Comparison of ENCODE assay signal across 19 cellular contexts in genomic region chr2:222670191-222671038, GRCh38. TPM values are rescaled to one million over a fixed set of nuclear protein-coding genes. Genes with fewer than 3 reads are reported as not detected.
DNase-seq lines count a peak whose midpoint lies in the region; ATAC-seq and TF ChIP-seq lines count a peak whose summit lies in the region.
"Had no signal": no experiment of that assay in that cellular context is flagged by ENCODE, and none has a peak within 500 bp of the region (broad histone marks: within the 10 kb centered on the region; RNA-seq: fewer than 3 reads in every experiment).

No MANE protein-coding gene starts in this region.

- H3K4me1 ChIP-seq in right atrium auricular region = peaks cover 0 to 13% of the 10 kb centered on the region in 2 donors
- no peaks in the 10 kb centered on the region for H3K4me1 ChIP-seq in GM23248 (ENCODE audit: insufficient read depth)
- H3K4me1 ChIP-seq: HAP-1 had no signal

- no peaks in the 10 kb centered on the region for H4K20me1 ChIP-seq in GM23248 (ENCODE audit: insufficient read depth)

- no peaks in the 10 kb centered on the region for H3F3A ChIP-seq in GM23248 (ENCODE audit: insufficient read depth)

- no peaks in the 10 kb centered on the region for H3K27me3 ChIP-seq in right atrium auricular region
- peaks cover 9% of the 10 kb centered on the region; the same call in 1 of the 2 replicates for H3K27me3 ChIP-seq in GM23248 (replicated peaks; ENCODE audit: insufficient read depth)

- H3K36me3 ChIP-seq in right atrium auricular region (no peaks in the 10 kb centered on the region), GM23248 (ENCODE audit: low read depth) (no peaks in the 10 kb centered on the region)
- H3K36me3 ChIP-seq: HAP-1, prostate gland had no signal

- no peaks in the 10 kb centered on the region for H3K9me2 ChIP-seq in GM23248 (ENCODE audit: insufficient read depth)

- H3K36me3 Mint-ChIP-seq in activated naive CD8-positive, alpha-beta T cell = peaks cover 2% of the 10 kb centered on the region
- H3K36me3 Mint-ChIP-seq in activated naive CD8-positive, alpha-beta T cell treated with anti-CD3 and anti-CD28 coated beads for 36 hours = no peaks in the 10 kb centered on the region
- H3K36me3 Mint-ChIP-seq in glutamatergic neuron (ENCODE audit: unreplicated experiment) (peaks cover 8% of the 10 kb centered on the region), nephron (ENCODE audit: low read depth) (no peaks in the 10 kb centered on the region), type B pancreatic cell (no peaks in the 10 kb centered on the region)
- H3K36me3 Mint-ChIP-seq: natural killer cell had no signal

- peaks cover 38% of the 10 kb centered on the region for H3K27me3 Mint-ChIP-seq in activated naive CD8-positive, alpha-beta T cell
- H3K27me3 Mint-ChIP-seq in activated naive CD8-positive, alpha-beta T cell treated with anti-CD3 and anti-CD28 coated beads for 36 hours = peaks cover 56% of the 10 kb centered on the region
- H3K27me3 Mint-ChIP-seq in glutamatergic neuron (ENCODE audit: unreplicated experiment) (no peaks in the 10 kb centered on the region), nephron (ENCODE audit: low read depth) (peaks cover 59% of the 10 kb centered on the region), type B pancreatic cell (peaks cover 59% of the 10 kb centered on the region)

- no peak overlapping the region for H3K9ac ChIP-seq in GM23248

- no peak overlapping the region for H3K27ac ChIP-seq in right atrium auricular region
- H3K27ac ChIP-seq in GM23248 = no peak overlapping the region
- H3K27ac ChIP-seq: epithelial cell of prostate, prostate gland had no signal

- no peak overlapping the region for H2AFZ ChIP-seq in GM23248

- TF ChIP-seq CTCF in glutamatergic neuron (IDR thresholded peaks at IDR 0.05; ENCODE audit: partially characterized antibody, unreplicated experiment) = no peak
- TF ChIP-seq CTCF in nephron (IDR thresholded peaks at IDR 0.05; ENCODE audit: unreplicated experiment in 3 of 3) = no peak
- no peak for TF ChIP-seq CTCF in type B pancreatic cell (conservative IDR thresholded peaks at IDR 0.05)
- no peak for TF ChIP-seq CTCF in right atrium auricular region (IDR thresholded peaks at IDR 0.05)
- TF ChIP-seq CTCF in omental fat pad (IDR thresholded peaks at IDR 0.05) = no peak

- no peak for DNase-seq in activated naive CD8-positive, alpha-beta T cell treated with anti-CD3 and anti-CD28 coated beads for 36 hours
- DNase-seq in glutamatergic neuron (no peak), type B pancreatic cell (ENCODE audit: extremely low spot score, unreplicated experiment) (no peak), right atrium auricular region (ENCODE audit: low spot score) (no peak), GM23248 (no peak), omental fat pad (ENCODE audit: low spot score) (no peak)
- DNase-seq: activated CD4-positive, alpha-beta T cell treated with anti-CD3 and anti-CD28 coated beads for 36 hours; activated naive CD4-positive, alpha-beta T cell treated with anti-CD3 and anti-CD28 coated beads for 36 hours; activated T-cell treated with anti-CD3 and anti-CD28 coated beads, Interleukin-2, amount 50 U/mL, for 4 hours; GDM1; natural killer cell; T-helper 1 cell had no signal

- H3K4me3 ChIP-seq in right atrium auricular region = no peak overlapping the region
- H3K4me3 ChIP-seq in GM23248 = no peak overlapping the region
- H3K4me3 ChIP-seq: HAP-1 had no signal

- WGBS in GM23248 (ENCODE audit: low coverage in 1 of 2, low lambda C conversion rate in 2 of 2, missing lambda C conversion rate in 2 of 2), 2 experiments = 79 to 81% methylated on average over 9 of the region's 9 CpGs

- no peak overlapping the region for H3K27ac Mint-ChIP-seq in activated naive CD8-positive, alpha-beta T cell
- H3K27ac Mint-ChIP-seq in activated naive CD8-positive, alpha-beta T cell treated with anti-CD3 and anti-CD28 coated beads for 36 hours = no peak overlapping the region
- H3K27ac Mint-ChIP-seq in glutamatergic neuron (ENCODE audit: unreplicated experiment) (no peak overlapping the region), nephron (no peak overlapping the region), type B pancreatic cell (peak overlapping the region; percentile 4)
- H3K27ac Mint-ChIP-seq: activated CD4-positive, alpha-beta T cell treated with anti-CD3 and anti-CD28 coated beads for 36 hours; activated naive CD4-positive, alpha-beta T cell treated with anti-CD3 and anti-CD28 coated beads for 36 hours; natural killer cell had no signal

- in situ Hi-C loops in GM23248 (cut with MboI) = no loop called here

- no peak overlapping the region for H3K4me2 ChIP-seq in GM23248 (ENCODE audit: unreplicated experiment)

- no peaks in the 10 kb centered on the region for H3K79me2 ChIP-seq in GM23248 (ENCODE audit: insufficient read depth)

- ATAC-seq in omental fat pad (ENCODE audit: low FRiP score) = no peak

- H3K9me3 ChIP-seq in right atrium auricular region (no peaks in the 10 kb centered on the region), GM23248 (ENCODE audit: low read depth) (no peaks in the 10 kb centered on the region)
- H3K9me3 ChIP-seq: HAP-1, prostate gland had no signal

- peaks cover 8% of the 10 kb centered on the region for H3K4me1 Mint-ChIP-seq in activated naive CD8-positive, alpha-beta T cell (ENCODE audit: low read depth)
- peaks cover 5% of the 10 kb centered on the region for H3K4me1 Mint-ChIP-seq in activated naive CD8-positive, alpha-beta T cell treated with anti-CD3 and anti-CD28 coated beads for 36 hours
- H3K4me1 Mint-ChIP-seq in glutamatergic neuron (ENCODE audit: low read depth, unreplicated experiment) (no peaks in the 10 kb centered on the region), nephron (no peaks in the 10 kb centered on the region), type B pancreatic cell (ENCODE audit: unreplicated experiment) (no peaks in the 10 kb centered on the region)
- H3K4me1 Mint-ChIP-seq: natural killer cell had no signal

- peak overlapping the region; percentile 14 for H3K4me3 Mint-ChIP-seq in activated naive CD8-positive, alpha-beta T cell
- no peak overlapping the region for H3K4me3 Mint-ChIP-seq in activated naive CD8-positive, alpha-beta T cell treated with anti-CD3 and anti-CD28 coated beads for 36 hours
- H3K4me3 Mint-ChIP-seq in glutamatergic neuron (ENCODE audit: unreplicated experiment) = peak overlapping the region; percentile 71
- H3K4me3 Mint-ChIP-seq in nephron = peak overlapping the region; percentile 1 to 53 (median 52)
- peak overlapping the region; percentile 73 for H3K4me3 Mint-ChIP-seq in type B pancreatic cell
- H3K4me3 Mint-ChIP-seq: activated CD4-positive, alpha-beta T cell treated with anti-CD3 and anti-CD28 coated beads for 36 hours; activated naive CD4-positive, alpha-beta T cell treated with anti-CD3 and anti-CD28 coated beads for 36 hours; activated T-cell treated with anti-CD3 and anti-CD28 coated beads, Interleukin-2, amount 50 U/mL, for 4 hours; natural killer cell had no signal

- H3K9me3 Mint-ChIP-seq in activated naive CD8-positive, alpha-beta T cell (ENCODE audit: low read depth) = no peaks in the 10 kb centered on the region
- H3K9me3 Mint-ChIP-seq in activated naive CD8-positive, alpha-beta T cell treated with anti-CD3 and anti-CD28 coated beads for 36 hours = no peaks in the 10 kb centered on the region
- H3K9me3 Mint-ChIP-seq in glutamatergic neuron (ENCODE audit: unreplicated experiment) (no peaks in the 10 kb centered on the region), nephron (no peaks in the 10 kb centered on the region), type B pancreatic cell (no peaks in the 10 kb centered on the region)
- H3K9me3 Mint-ChIP-seq: activated naive CD4-positive, alpha-beta T cell treated with anti-CD3 and anti-CD28 coated beads for 36 hours; activated T-cell treated with anti-CD3 and anti-CD28 coated beads, Interleukin-2, amount 50 U/mL, for 4 hours; natural killer cell had no signal

RNA-seq across cellular contexts. Expression of gene MOGAT1, which starts 1.0 kb away (rescaled TPM):
- total RNA-seq in activated naive CD8-positive, alpha-beta T cell treated with anti-CD3 and anti-CD28 coated beads for 36 hours = not detected
- total RNA-seq in glutamatergic neuron (ENCODE audit: unreplicated experiment) (not detected), type B pancreatic cell (ENCODE audit: low replicate concordance) (0.45 TPM in 1 of 2 replicates, not detected in the other), right atrium auricular region (not detected), omental fat pad (1 to 10 TPM in 1 of 4 donors, under 1 TPM in 1, not detected in 2; 0.95 to 2.4 TPM)
- not detected in 2 replicates for total RNA-seq in GM23248 (2014; rRNA removed; shearing (Covaris generic))
- not detected in 2 replicates for polyA plus RNA-seq in GM23248 (2016; fragmentation: Nextera tagmentation; extraction: Ambion mirVana)
- total RNA-seq: A172; activated CD4-positive, alpha-beta T cell treated with anti-CD3 and anti-CD28 coated beads for 36 hours; activated naive CD4-positive, alpha-beta T cell treated with anti-CD3 and anti-CD28 coated beads for 36 hours; activated T-cell treated with anti-CD3 and anti-CD28 coated beads, Interleukin-2, amount 50 U/mL, for 4 hours; natural killer cell; prostate gland; SK-MEL-5 had no signal

RNA-seq across cellular contexts. Expression of gene FARSB, which starts 14.5 kb away (rescaled TPM):
- 10 to 100 TPM; 68.3 to 68.6 TPM for total RNA-seq in activated naive CD8-positive, alpha-beta T cell treated with anti-CD3 and anti-CD28 coated beads for 36 hours
- total RNA-seq in glutamatergic neuron (ENCODE audit: unreplicated experiment) (18.8 TPM), type B pancreatic cell (ENCODE audit: low replicate concordance) (17.3 and 24.0 TPM in 2 replicates), right atrium auricular region (10 to 100 TPM; 11.3 to 13.7 TPM), omental fat pad (10 to 100 TPM; 11.8 to 18.4 (median 14.8) TPM)
- total RNA-seq in GM23248 (2014; rRNA removed; shearing (Covaris generic)) = 16.8 and 17.7 TPM in 2 replicates
- polyA plus RNA-seq in GM23248 (2016; fragmentation: Nextera tagmentation; extraction: Ambion mirVana) = 40.3 and 42.5 TPM in 2 replicates
